ENCODE assay signal across 17 cellular contexts in genomic region chr15:60529332-60529731, GRCh38. TPM values are rescaled to one million over a fixed set of nuclear protein-coding genes. Genes with fewer than 3 reads are reported as not detected.
DNase-seq lines count a peak whose midpoint lies in the region; ATAC-seq and TF ChIP-seq lines count a peak whose summit lies in the region.
"Had no signal": no experiment of that assay in that cellular context is flagged by ENCODE, and none has a peak within 500 bp of the region (broad histone marks: within the 10 kb centered on the region; RNA-seq: fewer than 3 reads in every experiment).

No MANE protein-coding gene starts in this region.

- peak overlapping the region; percentile 87 for H3K27ac Mint-ChIP-seq in CD4-positive, alpha-beta T cell
- H3K27ac Mint-ChIP-seq in T-cell (peak overlapping the region; percentile 94 to 96), immature natural killer cell (peak overlapping the region in 5 of 6 donors; percentile 88 to 96 (median 91)), endothelial cell (ENCODE audit: unreplicated experiment) (no peak overlapping the region), osteocyte (ENCODE audit: unreplicated experiment) (no peak overlapping the region)
- H3K27ac Mint-ChIP-seq: GM23338 had no signal

- no peaks in the 10 kb centered on the region for H3K27me3 ChIP-seq in CD4-positive, alpha-beta T cell (ENCODE audit: control insufficient read depth, insufficient read depth, low read length)

- no peak for ATAC-seq in CD4-positive, alpha-beta T cell (ENCODE audit: poor library complexity)
- ATAC-seq in T-cell (replicated peaks in 1 of 4): no peak
- ATAC-seq: GM23338 had no signal

- no peaks in the 10 kb centered on the region for H3K9me3 Mint-ChIP-seq in CD4-positive, alpha-beta T cell
- H3K9me3 Mint-ChIP-seq in T-cell (no peaks in the 10 kb centered on the region), immature natural killer cell (no peaks in the 10 kb centered on the region), endothelial cell (ENCODE audit: unreplicated experiment) (no peaks in the 10 kb centered on the region), osteocyte (ENCODE audit: unreplicated experiment) (no peaks in the 10 kb centered on the region)
- H3K9me3 Mint-ChIP-seq: GM23338 had no signal

- peaks cover 96% of the 10 kb centered on the region for H3K4me1 Mint-ChIP-seq in CD4-positive, alpha-beta T cell (ENCODE audit: low read depth)
- H3K4me1 Mint-ChIP-seq in T-cell (peaks cover 79 to 97% (median 95%) of the 10 kb centered on the region in 3 donors), immature natural killer cell (peaks cover 82 to 100% of the 10 kb centered on the region in 2 donors), endothelial cell (ENCODE audit: unreplicated experiment) (no peaks in the 10 kb centered on the region), osteocyte (ENCODE audit: unreplicated experiment) (peaks cover 11% of the 10 kb centered on the region)
- H3K4me1 Mint-ChIP-seq: GM23338 had no signal

- POLR2A ChIA-PET in CD4-positive, alpha-beta T cell (lab: Charles Lee): interaction anchor here (1.0 to 1.5 kb wide), 5 partner anchors 16 to 315 kb away, joined by 3 to 6 read pairs (median 3); no protein-coding TSS in a partner anchor
- POLR2A ChIA-PET in T-cell (lab: Charles Lee): interaction anchor here in 1 of 2 donors (0.7 to 1.2 kb wide), 3 partner anchors 13 to 21 kb away, joined by 3 to 4 read pairs (median 4); no protein-coding TSS in a partner anchor

- H3K9me3 ChIP-seq in CD4-positive, alpha-beta T cell (ENCODE audit: control insufficient read depth, low read length): no peaks in the 10 kb centered on the region

- intact Hi-C loops in CD4-positive, alpha-beta T cell (cut with DNase I, micrococcal nuclease): loop anchor here in 1 of 2 experiments (5.0 kb wide), 1 partner anchor 43 kb away; no protein-coding TSS in a partner anchor

- peak overlapping the region; percentile 30 for H3K27ac ChIP-seq in CD4-positive, alpha-beta T cell (ENCODE audit: low read depth, low read length)
- H3K27ac ChIP-seq: 22Rv1 had no signal

- no peak for TF ChIP-seq CTCF in CD4-positive, alpha-beta T cell (IDR thresholded peaks at IDR 0.05)
- TF ChIP-seq CTCF in endothelial cell (IDR thresholded peaks at IDR 0.05; ENCODE audit: unreplicated experiment) (no peak), osteocyte (IDR thresholded peaks at IDR 0.05) (no peak)

- peak; percentile 14 for DNase-seq in DMS79 treated with DMSO at 0.1 percent for 48 hours (lab: John Stamatoyannopoulos, UW)
- no peak for DNase-seq in DMS79 (lab: John Stamatoyannopoulos, UW)
- DNase-seq in CD4-positive, alpha-beta T cell: no peak
- no peak for DNase-seq in T-cell
- no peak for DNase-seq in immature natural killer cell
- no peak for DNase-seq in SHP77 (lab: John Stamatoyannopoulos, UW)
- DNase-seq in endothelial cell (ENCODE audit: low spot score): no peak
- DNase-seq in osteocyte (ENCODE audit: extremely low spot score, unreplicated experiment): no peak
- DNase-seq: C1 segment of cervical spinal cord, GF-D8, NCI-H1048, NCI-H146, NCI-H2107, NCI-H748 treated with DMSO at 0.1 percent for 48 hours, SHP77 treated with DMSO at 0.1 percent for 48 hours had no signal

- CTCF ChIA-PET in CD4-positive, alpha-beta T cell (lab: Charles Lee): interaction anchor here (0.9 to 1.5 kb wide), 5 partner anchors 21 to 64 kb away, joined by 3 to 6 read pairs (median 3); no protein-coding TSS in a partner anchor
- CTCF ChIA-PET in T-cell (lab: Charles Lee): interaction anchor here (0.6 to 1.2 kb wide), 5 partner anchors 9 to 281 kb away, joined by 3 to 4 read pairs (median 3); no protein-coding TSS in a partner anchor

- no peak overlapping the region for H3K4me3 Mint-ChIP-seq in CD4-positive, alpha-beta T cell
- H3K4me3 Mint-ChIP-seq in T-cell: no peak overlapping the region
- no peak overlapping the region for H3K4me3 Mint-ChIP-seq in immature natural killer cell
- H3K4me3 Mint-ChIP-seq in endothelial cell (ENCODE audit: unreplicated experiment): no peak overlapping the region
- H3K4me3 Mint-ChIP-seq in osteocyte (ENCODE audit: unreplicated experiment): no peak overlapping the region
- H3K4me3 Mint-ChIP-seq: GM23338 had no signal

- no peaks in the 10 kb centered on the region for H3K27me3 Mint-ChIP-seq in CD4-positive, alpha-beta T cell
- H3K27me3 Mint-ChIP-seq in T-cell: no peaks in the 10 kb centered on the region
- peaks cover 0 to 5% (median under 1%) of the 10 kb centered on the region in 3 donors for H3K27me3 Mint-ChIP-seq in immature natural killer cell (ENCODE audit: low read depth in 3 of 3)
- H3K27me3 Mint-ChIP-seq in endothelial cell (ENCODE audit: unreplicated experiment): peaks cover 6% of the 10 kb centered on the region
- no peaks in the 10 kb centered on the region for H3K27me3 Mint-ChIP-seq in osteocyte (ENCODE audit: unreplicated experiment)

- H3K36me3 Mint-ChIP-seq in CD4-positive, alpha-beta T cell (ENCODE audit: low read depth): peaks cover 79% of the 10 kb centered on the region
- peaks cover 55% of the 10 kb centered on the region for H3K36me3 Mint-ChIP-seq in T-cell
- peaks cover 4 to 11% (median 4%) of the 10 kb centered on the region in 3 donors for H3K36me3 Mint-ChIP-seq in immature natural killer cell
- H3K36me3 Mint-ChIP-seq in endothelial cell (ENCODE audit: low read depth, unreplicated experiment): no peaks in the 10 kb centered on the region
- peaks cover 20% of the 10 kb centered on the region for H3K36me3 Mint-ChIP-seq in osteocyte (ENCODE audit: unreplicated experiment)

RNA-seq across cellular contexts. Expression of gene ICE2, which starts 50.4 kb away (rescaled TPM):
- 10 to 100 TPM; 20.4 to 23.4 TPM for total RNA-seq in CD4-positive, alpha-beta T cell
- total RNA-seq in T-cell (10 to 100 TPM; 47.4 to 68.7 (median 52.4) TPM), endothelial cell (ENCODE audit: unreplicated experiment) (42.2 TPM), osteocyte (48.2 and 50.3 TPM in 2 replicates)
- 10 to 100 TPM; 26.5 to 40.7 (median 33.4) TPM for polyA plus RNA-seq in immature natural killer cell

Comparison
In these comparisons a context has a peak if more than half of its experiments do, and no peak if none do; other contexts are left out.
1. H3K27ac Mint-ChIP-seq: peak in CD4-positive, alpha-beta T cell (single experiment), T-cell (2 of 2) and immature natural killer cell (5 of 6); none in endothelial cell (single experiment) and osteocyte (single experiment).